In the genomic region with DNA sequence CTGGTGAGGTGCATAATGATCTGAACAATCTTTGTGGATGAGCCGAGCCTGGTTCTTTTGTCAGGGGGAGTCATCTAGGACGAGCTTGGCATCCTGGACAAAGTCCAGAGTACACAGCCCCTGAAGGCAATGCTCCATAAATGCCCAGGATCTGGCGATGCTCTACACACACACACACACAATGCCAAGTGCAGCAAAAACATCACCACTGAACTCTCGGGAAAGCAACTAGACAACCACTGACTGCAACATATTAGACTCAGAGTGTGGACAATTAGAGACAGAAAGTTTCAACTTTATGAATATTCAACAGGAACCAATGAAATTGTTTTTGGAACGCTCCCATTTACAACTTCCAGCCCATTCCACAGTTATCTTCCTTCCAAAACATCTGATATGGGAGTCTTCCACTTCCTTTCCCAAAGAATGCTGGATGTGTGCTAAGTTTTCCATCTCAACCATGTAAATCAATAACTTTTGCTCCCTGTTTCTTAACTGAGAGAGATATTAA, we compare ENCODE assay signal across 20 cellular contexts.
DNase-seq lines count a peak whose midpoint lies in the region; TF ChIP-seq lines count a peak whose summit lies in the region.
"Had no signal": no experiment of that assay in that cellular context is flagged by ENCODE, and none has a peak within 500 bp of the region (broad histone marks: within the 10 kb centered on the region; RNA-seq: fewer than 3 reads in every experiment).

No MANE protein-coding gene starts in this region.

- peaks cover 6% of the 10 kb centered on the region for H3K36me3 Mint-ChIP-seq in Caco-2 (ENCODE audit: insufficient read depth, unreplicated experiment)
- H3K36me3 Mint-ChIP-seq in chondrocyte (ENCODE audit: low read depth): no peaks in the 10 kb centered on the region
- H3K36me3 Mint-ChIP-seq in progenitor cell of endocrine pancreas (ENCODE audit: insufficient read depth): no peaks in the 10 kb centered on the region
- H3K36me3 Mint-ChIP-seq: IgD-negative memory B cell had no signal

- no peak for DNase-seq in Caco-2
- peak; percentile 19 for DNase-seq in NCI-H1092 (lab: John Stamatoyannopoulos, UW)
- DNase-seq in chondrocyte (ENCODE audit: low spot score): no peak
- DNase-seq in progenitor cell of endocrine pancreas (ENCODE audit: low spot score, unreplicated experiment): no peak
- DNase-seq in T1000 (lab: John Stamatoyannopoulos, UW): no peak
- no peak for DNase-seq in DMS53 treated with DMSO at 0.1 percent for 48 hours (lab: John Stamatoyannopoulos, UW; ENCODE audit: unreplicated experiment)
- no peak for DNase-seq in GM13976 (ENCODE audit: low spot score)
- DNase-seq: activated CD4-positive, alpha-beta T cell treated with anti-CD3 and anti-CD28 coated beads for 48 hours; activated effector memory CD4-positive, alpha-beta T cell treated with Interleukin-2 at 50 U/mL for 16 hours; amniotic stem cell; GDM1; HCEC 1CT; NCI-H2081 treated with DMSO at 0.1 percent for 48 hours; NCI-H526 treated with DMSO at 0.1 percent for 48 hours; sigmoid colon; stomach had no signal

- H3K27me3 ChIP-seq in Caco-2 (replicated peaks; ENCODE audit: control insufficient read depth, insufficient read depth, low read length): no peaks in the 10 kb centered on the region
- H3K27me3 ChIP-seq: BLaER1, neutrophil, sigmoid colon, stomach had no signal

- H3K9me3 Mint-ChIP-seq in Caco-2 (ENCODE audit: unreplicated experiment): peaks cover 2% of the 10 kb centered on the region
- no peaks in the 10 kb centered on the region for H3K9me3 Mint-ChIP-seq in chondrocyte (ENCODE audit: low read depth)
- no peaks in the 10 kb centered on the region for H3K9me3 Mint-ChIP-seq in progenitor cell of endocrine pancreas (ENCODE audit: low read depth)
- H3K9me3 Mint-ChIP-seq: IgD-negative memory B cell had no signal

- TF ChIP-seq CTCF in Caco-2 (IDR thresholded peaks at IDR 0.05; ENCODE audit: insufficient read depth in 1 of 2, low read depth in 1 of 2, low read length in 1 of 2, severe bottlenecking in 1 of 2, unreplicated experiment in 1 of 2) (no peak), chondrocyte (IDR thresholded peaks at IDR 0.05) (no peak), progenitor cell of endocrine pancreas (IDR thresholded peaks at IDR 0.05; ENCODE audit: unreplicated experiment) (no peak), GM13976 (IDR thresholded peaks at IDR 0.05; ENCODE audit: borderline replicate concordance, control extremely low read depth, extremely low read depth, insufficient read depth, missing control alignments) (no peak)

- H3K4me1 Mint-ChIP-seq in Caco-2 (ENCODE audit: low read depth, unreplicated experiment) (peaks cover 24% of the 10 kb centered on the region), chondrocyte (ENCODE audit: low read depth) (peaks cover 59% of the 10 kb centered on the region), progenitor cell of endocrine pancreas (ENCODE audit: low read depth) (peaks cover 12% of the 10 kb centered on the region)

- no peaks in the 10 kb centered on the region for H3K27me3 Mint-ChIP-seq in Caco-2 (ENCODE audit: insufficient read depth, unreplicated experiment)
- H3K27me3 Mint-ChIP-seq in chondrocyte (ENCODE audit: low read depth): no peaks in the 10 kb centered on the region
- peaks cover 21% of the 10 kb centered on the region for H3K27me3 Mint-ChIP-seq in progenitor cell of endocrine pancreas
- H3K27me3 Mint-ChIP-seq: IgD-negative memory B cell had no signal

- CTCF ChIA-PET in Caco-2 (lab: Charles Lee): no interaction called here

- no peaks in the 10 kb centered on the region for H3K36me3 ChIP-seq in Caco-2 (ENCODE audit: control insufficient read depth, insufficient read depth, low read length)
- H3K36me3 ChIP-seq: neutrophil, sigmoid colon, stomach had no signal

- H3K4me1 ChIP-seq in Caco-2: peaks cover 41% of the 10 kb centered on the region

- intact Hi-C loops in Caco-2 (cut with micrococcal nuclease; ENCODE audit: unreplicated experiment): no loop called here

- POLR2A ChIA-PET in Caco-2 (lab: Charles Lee): no interaction called here

- in situ Hi-C loops in GM13976 (cut with MboI; ENCODE audit: low sequenced_read_pairs, unreplicated experiment): no loop called here

- no TSS peak for BruUV-seq in Caco-2 (replicated peaks; lab: Mats Ljungman, UMichigan)

- H3K9me3 ChIP-seq in Caco-2: no peaks in the 10 kb centered on the region
- H3K9me3 ChIP-seq: BLaER1, neutrophil, sigmoid colon, stomach had no signal

- H3K27ac Mint-ChIP-seq in Caco-2 (ENCODE audit: unreplicated experiment): peak overlapping the region; percentile 66
- peak overlapping the region; percentile 58 for H3K27ac Mint-ChIP-seq in chondrocyte (ENCODE audit: unreplicated experiment)
- H3K27ac Mint-ChIP-seq in progenitor cell of endocrine pancreas: peak overlapping the region; percentile 72
- H3K27ac Mint-ChIP-seq: IgD-negative memory B cell had no signal

- H3K4me3 Mint-ChIP-seq in Caco-2 (ENCODE audit: unreplicated experiment): no peak overlapping the region
- no peak overlapping the region for H3K4me3 Mint-ChIP-seq in chondrocyte (ENCODE audit: unreplicated experiment)
- H3K4me3 Mint-ChIP-seq in progenitor cell of endocrine pancreas (ENCODE audit: low read depth): no peak overlapping the region
- H3K4me3 Mint-ChIP-seq: IgD-negative memory B cell had no signal

- H3K4me3 ChIP-seq in Caco-2 (ENCODE audit: low read depth, low read length): no peak overlapping the region
- H3K4me3 ChIP-seq: BLaER1, GM12878, sigmoid colon, stomach had no signal
